8 cellular contexts compared by ENCODE assay signal in the genomic region with DNA sequence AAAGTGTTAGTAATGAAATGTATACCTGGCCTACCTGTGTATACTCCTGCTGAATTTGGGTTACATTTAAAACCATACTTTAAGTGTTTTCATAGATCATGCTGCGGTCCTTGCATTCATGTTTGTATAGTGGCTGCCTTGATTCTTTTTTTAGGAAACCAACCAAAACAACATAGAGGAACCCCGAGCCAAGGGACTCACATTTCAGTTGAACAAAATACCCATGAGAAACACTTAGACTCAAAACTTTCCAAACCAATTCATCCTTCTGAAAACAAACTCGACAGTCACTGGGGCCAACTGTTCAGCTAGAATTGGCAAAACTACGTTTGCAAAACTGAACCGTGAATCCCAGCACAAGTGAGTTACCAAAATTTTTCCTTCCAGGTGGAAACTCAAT. TPM values are rescaled to one million over a fixed set of nuclear protein-coding genes. Genes with fewer than 3 reads are reported as not detected.
DNase-seq lines count a peak whose midpoint lies in the region; ATAC-seq and TF ChIP-seq lines count a peak whose summit lies in the region.

No MANE protein-coding gene starts in this region.

- ATAC-seq in body of pancreas (no peak), right lobe of liver (no peak), HG03571 (IDR thresholded peaks at IDR 0.05; ENCODE audit: unreplicated experiment) (no peak), HG02981 (IDR thresholded peaks at IDR 0.05; ENCODE audit: unreplicated experiment) (no peak)
- no peak for ATAC-seq in activated CD8-positive, alpha-beta memory T cell treated with anti-CD3 and anti-CD28 coated beads, Interleukin-2, amount 10 ng/mL, durations not matched to agents 7 days and 5 days

- no peaks in the 10 kb centered on the region for H3K36me3 ChIP-seq in body of pancreas (replicated peaks in 1 of 2; ENCODE audit: insufficient read depth in 1 of 2, low read depth in 2 of 2)
- H3K36me3 ChIP-seq in right lobe of liver, result no peaks in the 10 kb centered on the region
- H3K36me3 ChIP-seq in transverse colon, result no peaks in the 10 kb centered on the region

- TF ChIP-seq CTCF in body of pancreas (IDR thresholded peaks at IDR 0.05), result no peak
- TF ChIP-seq CTCF in right lobe of liver (IDR thresholded peaks at IDR 0.05), result no peak
- TF ChIP-seq CTCF in transverse colon (IDR thresholded peaks at IDR 0.05), result no peak

- H3K4me1 ChIP-seq in body of pancreas (peaks cover 51% of the 10 kb centered on the region), right lobe of liver (peaks cover 0 to 38% (median 8%) of the 10 kb centered on the region in 4 donors), transverse colon (peaks cover 3 to 45% (median 20%) of the 10 kb centered on the region in 4 donors)

- in situ Hi-C loops in transverse colon (cut with MboI; ENCODE audit: low pct_ligation_motif_present in 1 of 4, low pct_unique_long_range_greater_than_20kb in 1 of 4, low sequenced_read_pairs in 3 of 4), result no loop called here

- H3K27me3 ChIP-seq in body of pancreas (no peaks in the 10 kb centered on the region), right lobe of liver (no peaks in the 10 kb centered on the region), transverse colon (no peaks in the 10 kb centered on the region)

- intact Hi-C loops in body of pancreas (cut with DNase I) (no loop called here), right lobe of liver (cut with DNase I) (loop anchor here in 1 of 2 donors (10.0 kb wide), 1 partner anchor 80 kb away; no protein-coding TSS in a partner anchor), transverse colon (cut with DNase I; ENCODE audit: low total_unique reads) (no loop called here)

- H3K27ac Mint-ChIP-seq in activated naive CD4-positive, alpha-beta T cell treated with anti-CD3 and anti-CD28 coated beads, Interleukin-2, amount 50 U/mL, for 24 hours, result no peak overlapping the region
- no peak overlapping the region for H3K27ac Mint-ChIP-seq in activated CD8-positive, alpha-beta memory T cell treated with anti-CD3 and anti-CD28 coated beads, Interleukin-2, amount 10 ng/mL, durations not matched to agents 7 days and 5 days

- TF ChIP-seq POLR2A in body of pancreas (IDR thresholded peaks at IDR 0.05), result no peak
- no peak for TF ChIP-seq POLR2A in right lobe of liver (IDR thresholded peaks at IDR 0.05)
- TF ChIP-seq POLR2A in transverse colon (IDR thresholded peaks at IDR 0.05), result no peak

- peaks cover 20% of the 10 kb centered on the region for H3K27me3 Mint-ChIP-seq in activated naive CD4-positive, alpha-beta T cell treated with anti-CD3 and anti-CD28 coated beads, Interleukin-2, amount 50 U/mL, for 24 hours
- peaks cover 27% of the 10 kb centered on the region for H3K27me3 Mint-ChIP-seq in activated CD8-positive, alpha-beta memory T cell treated with anti-CD3 and anti-CD28 coated beads, Interleukin-2, amount 10 ng/mL, durations not matched to agents 7 days and 5 days

- no peak for TF ChIP-seq EP300 in transverse colon (IDR thresholded peaks at IDR 0.05; ENCODE audit: low read depth)

- peaks cover 17% of the 10 kb centered on the region for H3K4me1 Mint-ChIP-seq in activated naive CD4-positive, alpha-beta T cell treated with anti-CD3 and anti-CD28 coated beads, Interleukin-2, amount 50 U/mL, for 24 hours
- peaks cover 5% of the 10 kb centered on the region for H3K4me1 Mint-ChIP-seq in activated CD8-positive, alpha-beta memory T cell treated with anti-CD3 and anti-CD28 coated beads, Interleukin-2, amount 10 ng/mL, durations not matched to agents 7 days and 5 days

- H3K4me3 Mint-ChIP-seq in activated naive CD4-positive, alpha-beta T cell treated with anti-CD3 and anti-CD28 coated beads, Interleukin-2, amount 50 U/mL, for 24 hours, result peak overlapping the region; percentile 96
- no peak overlapping the region for H3K4me3 Mint-ChIP-seq in activated CD8-positive, alpha-beta memory T cell treated with anti-CD3 and anti-CD28 coated beads, Interleukin-2, amount 10 ng/mL, durations not matched to agents 7 days and 5 days

- DNase-seq in activated naive CD4-positive, alpha-beta T cell (lab: John Stamatoyannopoulos, UW), result no peak
- DNase-seq in body of pancreas (no peak), right lobe of liver (no peak), transverse colon (no peak)
- no peak for DNase-seq in activated CD8-positive, alpha-beta memory T cell treated with anti-CD3 and anti-CD28 coated beads, Interleukin-2, amount 10 ng/mL, durations not matched to agents 7 days and 5 days

- H3K4me3 ChIP-seq in body of pancreas (peak overlapping the region in 1 of 2 donors; percentile 43), right lobe of liver (peak overlapping the region; percentile 36 to 62 (median 45)), transverse colon (peak overlapping the region; percentile 26 to 58 (median 48))

- no peaks in the 10 kb centered on the region for H3K9me3 ChIP-seq in body of pancreas
- no peaks in the 10 kb centered on the region for H3K9me3 ChIP-seq in right lobe of liver
- H3K9me3 ChIP-seq in transverse colon, result no peaks in the 10 kb centered on the region

- peak overlapping the region; percentile 77 to 93 (median 89) for H3K27ac ChIP-seq in body of pancreas
- H3K27ac ChIP-seq in right lobe of liver, result peak overlapping the region; percentile 34 to 85 (median 75)
- H3K27ac ChIP-seq in transverse colon, result peak overlapping the region; percentile 77 to 90 (median 88)

- WGBS in body of pancreas, 2 donors, result 8% methylated on average over 5 of the region's 5 CpGs
- WGBS in right lobe of liver (ENCODE audit: insufficient coverage, low coverage, low lambda C conversion rate, missing lambda C conversion rate), result 8% methylated on average over 5 of the region's 5 CpGs
- WGBS in transverse colon (ENCODE audit: low coverage in 1 of 2), 2 donors, result 6 to 25% methylated on average over 2 to 5 of the region's 5 CpGs

- H3K9me3 Mint-ChIP-seq in activated naive CD4-positive, alpha-beta T cell treated with anti-CD3 and anti-CD28 coated beads, Interleukin-2, amount 50 U/mL, for 24 hours, result no peaks in the 10 kb centered on the region
- H3K9me3 Mint-ChIP-seq in activated CD8-positive, alpha-beta memory T cell treated with anti-CD3 and anti-CD28 coated beads, Interleukin-2, amount 10 ng/mL, durations not matched to agents 7 days and 5 days (ENCODE audit: low read depth), result peaks cover 4% of the 10 kb centered on the region

- CTCF ChIA-PET in activated CD8-positive, alpha-beta memory T cell treated with anti-CD3 and anti-CD28 coated beads, Interleukin-2, amount 10 ng/mL, durations not matched to agents 7 days and 5 days (lab: Charles Lee), result no interaction called here

- peaks cover 2% of the 10 kb centered on the region for H3K36me3 Mint-ChIP-seq in activated naive CD4-positive, alpha-beta T cell treated with anti-CD3 and anti-CD28 coated beads, Interleukin-2, amount 50 U/mL, for 24 hours
- peaks cover 8% of the 10 kb centered on the region for H3K36me3 Mint-ChIP-seq in activated CD8-positive, alpha-beta memory T cell treated with anti-CD3 and anti-CD28 coated beads, Interleukin-2, amount 10 ng/mL, durations not matched to agents 7 days and 5 days

RNA-seq across cellular contexts. Expression of a gene that starts 1.4 kb away (rescaled TPM):
- total RNA-seq in body of pancreas, result 10 to 100 TPM; 29.3 to 45.9 TPM
- total RNA-seq in right lobe of liver, result 100 to 1,000 TPM in 1 of 6 experiments, 10 to 100 TPM in 5; 25.0 to 146 (median 60.2) TPM
- total RNA-seq in transverse colon, result 100 to 1,000 TPM in 1 of 4 donors, 10 to 100 TPM in 3; 76.7 to 126 (median 91.1) TPM
- total RNA-seq in activated CD8-positive, alpha-beta memory T cell treated with anti-CD3 and anti-CD28 coated beads, Interleukin-2, amount 10 ng/mL, durations not matched to agents 7 days and 5 days, result 1 to 10 TPM in 1 of 2 experiments, under 1 TPM in 1; 0.53 to 1.3 TPM

Comparison
In these comparisons a context has a peak if more than half of its experiments do, and no peak if none do; other contexts are left out.
1. RNA of a gene that starts 1.4 kb away (total RNA-seq): 76.7 to 126 TPM in transverse colon, 25.0 to 146 TPM in right lobe of liver and 29.3 to 45.9 TPM in body of pancreas; 0.53 to 1.3 TPM in activated CD8-positive, alpha-beta memory T cell treated with anti-CD3 and anti-CD28 coated beads, Interleukin-2, amount 10 ng/mL, durations not matched to agents 7 days and 5 days; every median in the first group is over 10 times any median in the second.
2. Peak in every context shown above with its lines, with median percentiles within 50 percentile points of each other: H3K27ac ChIP-seq.